ENCODE assay signal across 22 cellular contexts in the genomic region with DNA sequence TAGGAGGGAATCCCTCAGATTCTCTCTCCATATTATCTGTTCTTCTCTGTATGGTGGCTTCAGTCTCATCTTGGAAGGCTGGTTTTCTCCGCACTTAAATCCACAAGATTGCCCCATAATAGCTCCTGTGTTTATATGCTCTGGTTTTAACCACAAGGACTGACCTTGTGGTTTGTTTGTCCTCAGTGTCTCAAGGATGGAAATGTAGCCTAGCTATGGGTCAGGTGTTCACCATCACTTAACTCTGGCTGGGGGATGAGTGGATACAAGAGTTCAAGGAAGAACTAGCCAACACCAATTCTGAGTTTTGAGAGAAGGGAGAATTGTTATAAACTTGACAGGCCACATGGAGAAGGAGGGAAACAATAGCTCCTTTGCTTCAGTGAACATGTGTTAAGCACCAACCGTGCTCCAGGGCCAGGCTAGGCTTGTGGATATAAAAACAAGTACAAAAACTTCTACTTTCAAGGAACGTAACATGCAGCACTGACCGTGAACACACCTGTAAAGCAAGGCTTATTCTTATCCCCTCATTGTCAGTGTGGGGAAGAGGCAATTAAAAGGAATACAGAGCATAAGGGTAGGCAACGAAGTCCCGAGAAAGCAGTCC.
"Had no signal": no experiment of that assay in that cellular context is flagged by ENCODE, and none has a peak within 500 bp of the region (broad histone marks: within the 10 kb centered on the region; RNA-seq: fewer than 3 reads in every experiment).

No MANE protein-coding gene starts in this region.

- H3K27me3 ChIP-seq: body of pancreas, cardiac muscle cell, hepatocyte, neural progenitor cell, tibial artery had no signal

- H3K36me3 ChIP-seq: cardiac muscle cell, neural progenitor cell, prostate gland, tibial artery had no signal

- H3K9me3 ChIP-seq: body of pancreas, prostate gland, tibial artery had no signal

- H3K4me3 ChIP-seq: body of pancreas, cardiac muscle cell, hepatocyte, neural progenitor cell, prostate gland, skin epidermis, tibial artery had no signal

- ATAC-seq: activated CD4-positive, CD25-positive, alpha-beta regulatory T cell treated with anti-CD3 and anti-CD28 coated beads, Interleukin-2, amount 50 U/mL, for 24 hours; activated T-cell treated with anti-CD3 and anti-CD28 coated beads, Interleukin-2, amount 50 U/mL, for 72 hours; body of pancreas; foreskin keratinocyte; naive thymus-derived CD4-positive, alpha-beta T cell; right cardiac atrium had no signal

- H3K4me1 ChIP-seq: body of pancreas, foreskin keratinocyte, neural progenitor cell, prostate gland, tibial artery had no signal

- H3K27ac ChIP-seq: body of pancreas, cardiac muscle cell, foreskin keratinocyte, hepatocyte, neural progenitor cell, prostate gland, skin epidermis, tibial artery, VCaP had no signal

- DNase-seq: activated CD4-positive, alpha-beta memory T cell treated with anti-CD3 and anti-CD28 coated beads, Interleukin-2, amount 10 ng/mL, durations not matched to agents 7 days and 5 days; activated CD4-positive, alpha-beta T cell treated with anti-CD3 and anti-CD28 coated beads, Interleukin-2, amount 10 ng/mL, durations not matched to agents 24 days and 14 days; activated effector memory CD4-positive, alpha-beta T cell treated with Interleukin-2 at 50 U/mL for 16 hours; activated naive CD4-positive, alpha-beta T cell treated with anti-CD3 and anti-CD28 coated beads, Interleukin-2, amount 10 ng/mL, durations not matched to agents 7 days and 5 days; activated T-cell treated with anti-CD3 and anti-CD28 coated beads, Interleukin-2, amount 50 U/mL, for 72 hours; body of pancreas; effector CD4-positive, alpha-beta T cell; foreskin keratinocyte; glutamatergic neuron; immature natural killer cell; mesendoderm; naive thymus-derived CD4-positive, alpha-beta T cell; right cardiac atrium; stimulated activated CD4-positive, alpha-beta T cell treated with anti-CD3 and anti-CD28 coated beads, Interleukin-1b, Interleukin-23, amount 100 ng/mL, for 48 hours; tibial artery had no signal
